11 cellular contexts compared by ENCODE assay signal in genomic region chr4:56183344-56183959, GRCh38.
DNase-seq lines count a peak whose midpoint lies in the region; ATAC-seq and TF ChIP-seq lines count a peak whose summit lies in the region.
"Had no signal": no experiment of that assay in that cellular context is flagged by ENCODE, and none has a peak within 500 bp of the region (broad histone marks: within the 10 kb centered on the region; RNA-seq: fewer than 3 reads in every experiment).

No MANE protein-coding gene starts in this region.

- no peaks in the 10 kb centered on the region for H3K9me3 Mint-ChIP-seq in activated CD8-positive, alpha-beta T cell treated with anti-CD3 and anti-CD28 coated beads for 36 hours

- CTCF ChIA-PET in activated CD8-positive, alpha-beta T cell treated with anti-CD3 and anti-CD28 coated beads for 36 hours (lab: Charles Lee) = no interaction called here

- no peaks in the 10 kb centered on the region for H3K36me3 ChIP-seq in gastrocnemius medialis

- in situ Hi-C loops in GM13976 (cut with MboI; ENCODE audit: low sequenced_read_pairs, unreplicated experiment) (no loop called here), gastrocnemius medialis (cut with MboI; ENCODE audit: low sequenced_read_pairs in 4 of 4) (no loop called here)

- H3K9me3 ChIP-seq in gastrocnemius medialis = no peaks in the 10 kb centered on the region

- ATAC-seq in GM21529 (IDR thresholded peaks at IDR 0.05; ENCODE audit: unreplicated experiment) (peak; percentile 70), HG03571 (IDR thresholded peaks at IDR 0.05; ENCODE audit: unreplicated experiment) (peak; percentile 79), gastrocnemius medialis (no peak)
- ATAC-seq in activated CD8-positive, alpha-beta T cell treated with anti-CD3 and anti-CD28 coated beads for 36 hours = no peak

- no peak overlapping the region for H3K27ac Mint-ChIP-seq in activated CD8-positive, alpha-beta T cell treated with anti-CD3 and anti-CD28 coated beads for 36 hours

- H3K4me1 ChIP-seq in gastrocnemius medialis = no peaks in the 10 kb centered on the region

- no peak overlapping the region for H3K27ac ChIP-seq in gastrocnemius medialis

- DNase-seq in GM13976 (ENCODE audit: low spot score) = peak; percentile 17
- DNase-seq in iPS DF 19.7 (ENCODE audit: low read depth, low spot score) = peak; percentile 17
- DNase-seq in kidney glomerular epithelial cell (lab: John Stamatoyannopoulos, UW) = no peak
- DNase-seq in activated CD8-positive, alpha-beta T cell treated with anti-CD3 and anti-CD28 coated beads for 36 hours = no peak
- DNase-seq in gastrocnemius medialis = no peak
- no peak for DNase-seq in posterior cingulate gyrus
- DNase-seq: activated CD4-positive, CD25-positive, alpha-beta regulatory T cell treated with anti-CD3 and anti-CD28 coated beads, Interleukin-2, amount 50 U/mL, for 72 hours; foreskin fibroblast; NCI-H524 had no signal

- no peak for TF ChIP-seq POLR2A in gastrocnemius medialis (IDR thresholded peaks at IDR 0.05)

- H3K4me3 Mint-ChIP-seq in activated CD8-positive, alpha-beta T cell treated with anti-CD3 and anti-CD28 coated beads for 36 hours = no peak overlapping the region

- intact Hi-C loops in activated CD8-positive, alpha-beta T cell treated with anti-CD3 and anti-CD28 coated beads for 36 hours (cut with micrococcal nuclease) = no loop called here
- intact Hi-C loops in gastrocnemius medialis (cut with DNase I; ENCODE audit: low total_unique reads) (no loop called here), posterior cingulate gyrus (cut with DNase I) (no loop called here)

- no peaks in the 10 kb centered on the region for H3K27me3 ChIP-seq in gastrocnemius medialis

- peaks cover 4% of the 10 kb centered on the region for H3K27me3 Mint-ChIP-seq in activated CD8-positive, alpha-beta T cell treated with anti-CD3 and anti-CD28 coated beads for 36 hours

- POLR2A ChIA-PET in activated CD8-positive, alpha-beta T cell treated with anti-CD3 and anti-CD28 coated beads for 36 hours (lab: Charles Lee) = no interaction called here

- no peak overlapping the region for H3K4me3 ChIP-seq in gastrocnemius medialis

- TF ChIP-seq CTCF in GM13976 (IDR thresholded peaks at IDR 0.05; ENCODE audit: borderline replicate concordance, control extremely low read depth, extremely low read depth, insufficient read depth, missing control alignments) (no peak), gastrocnemius medialis (IDR thresholded peaks at IDR 0.05 in 4 of 5, conservative IDR thresholded peaks at IDR 0.05 in 1 of 5) (no peak)
- no peak for TF ChIP-seq CTCF in activated CD8-positive, alpha-beta T cell treated with anti-CD3 and anti-CD28 coated beads for 36 hours (IDR thresholded peaks at IDR 0.05)

- no peaks in the 10 kb centered on the region for H3K36me3 Mint-ChIP-seq in activated CD8-positive, alpha-beta T cell treated with anti-CD3 and anti-CD28 coated beads for 36 hours (ENCODE audit: low read depth)

- H3K4me1 Mint-ChIP-seq in activated CD8-positive, alpha-beta T cell treated with anti-CD3 and anti-CD28 coated beads for 36 hours (ENCODE audit: low read depth) = peaks cover 3% of the 10 kb centered on the region

Comparison
In these comparisons a context has a peak if more than half of its experiments do, and no peak if none do; other contexts are left out.
1. DNase-seq: peak in GM13976 (single experiment) and iPS DF 19.7 (single experiment); none in kidney glomerular epithelial cell (single experiment), activated CD8-positive, alpha-beta T cell treated with anti-CD3 and anti-CD28 coated beads for 36 hours (single experiment), gastrocnemius medialis (0 of 2) and posterior cingulate gyrus (0 of 10).
2. ATAC-seq: peak in GM21529 (single experiment) and HG03571 (single experiment); none in activated CD8-positive, alpha-beta T cell treated with anti-CD3 and anti-CD28 coated beads for 36 hours (single experiment) and gastrocnemius medialis (0 of 2).